In genomic region chr3:39267631-39268553, GRCh38 we compare ENCODE assay signal across 10 cellular contexts. TPM values are rescaled to one million over a fixed set of nuclear protein-coding genes. Genes with fewer than 3 reads are reported as not detected.
A peak's percentile ranks its signal among the peaks of the same experiment; 100 is the strongest.
DNase-seq lines count a peak whose midpoint lies in the region; ATAC-seq lines count a peak whose summit lies in the region.
"Had no signal": no experiment of that assay in that cellular context is flagged by ENCODE, and none has a peak within 500 bp of the region (broad histone marks: within the 10 kb centered on the region; RNA-seq: fewer than 3 reads in every experiment).

No MANE protein-coding gene starts in this region.

- H3K27ac Mint-ChIP-seq in activated CD4-positive, alpha-beta T cell treated with anti-CD3 and anti-CD28 coated beads, Interleukin-2, amount 10 ng/mL, durations not matched to agents 24 days and 14 days, result peak overlapping the region; percentile 98
- H3K27ac Mint-ChIP-seq in activated naive CD8-positive, alpha-beta T cell treated with anti-CD3 and anti-CD28 coated beads for 36 hours, result peak overlapping the region; percentile 95

- H3K36me3 Mint-ChIP-seq in activated CD4-positive, alpha-beta T cell treated with anti-CD3 and anti-CD28 coated beads, Interleukin-2, amount 10 ng/mL, durations not matched to agents 24 days and 14 days (ENCODE audit: low read depth), result peaks cover 8% of the 10 kb centered on the region
- H3K36me3 Mint-ChIP-seq in activated naive CD8-positive, alpha-beta T cell treated with anti-CD3 and anti-CD28 coated beads for 36 hours, result peaks cover 4% of the 10 kb centered on the region

- peak; percentile 49 for ATAC-seq in GM18502 (IDR thresholded peaks at IDR 0.05; ENCODE audit: poor library complexity, unreplicated experiment)
- no peak for ATAC-seq in sciatic nerve
- ATAC-seq in HG02870 (IDR thresholded peaks at IDR 0.05; ENCODE audit: unreplicated experiment), result no peak
- no peak for ATAC-seq in HG03521 (IDR thresholded peaks at IDR 0.05; ENCODE audit: unreplicated experiment)
- ATAC-seq: Panc1 had no signal

- peak overlapping the region; percentile 73 for H3K4me3 Mint-ChIP-seq in activated CD4-positive, alpha-beta T cell treated with anti-CD3 and anti-CD28 coated beads, Interleukin-2, amount 10 ng/mL, durations not matched to agents 24 days and 14 days
- peak overlapping the region; percentile 67 for H3K4me3 Mint-ChIP-seq in activated naive CD8-positive, alpha-beta T cell treated with anti-CD3 and anti-CD28 coated beads for 36 hours

- peak; percentile 94 for DNase-seq in activated CD4-positive, alpha-beta T cell treated with anti-CD3 and anti-CD28 coated beads, Interleukin-2, amount 10 ng/mL, durations not matched to agents 24 days and 14 days
- DNase-seq in activated naive CD8-positive, alpha-beta T cell treated with anti-CD3 and anti-CD28 coated beads for 36 hours, result peak; percentile 84
- DNase-seq in stimulated activated CD4-positive, alpha-beta T cell treated with anti-CD3 and anti-CD28 coated beads, TNF-alpha, amount 100 ng/mL, for 1 hour (ENCODE audit: low read depth in 3 of 3, low spot score in 1 of 3), result peak in 2 of 3 donors; percentile 30 to 33
- DNase-seq in sciatic nerve (ENCODE audit: low spot score) (no peak), cerebellar nuclear complex (lab: John Stamatoyannopoulos, UW) (no peak)
- DNase-seq: hypothalamus had no signal

- intact Hi-C loops in activated CD4-positive, alpha-beta T cell treated with anti-CD3 and anti-CD28 coated beads, Interleukin-2, amount 10 ng/mL, durations not matched to agents 24 days and 14 days (cut with micrococcal nuclease), result loop anchor here (1.0 to 5.0 kb wide), 5 partner anchors 13 to 117 kb away; no protein-coding TSS in a partner anchor
- intact Hi-C loops in sciatic nerve (cut with DNase I), result no loop called here

- H3K4me1 Mint-ChIP-seq in activated CD4-positive, alpha-beta T cell treated with anti-CD3 and anti-CD28 coated beads, Interleukin-2, amount 10 ng/mL, durations not matched to agents 24 days and 14 days, result peaks cover 58% of the 10 kb centered on the region
- H3K4me1 Mint-ChIP-seq in activated naive CD8-positive, alpha-beta T cell treated with anti-CD3 and anti-CD28 coated beads for 36 hours, result peaks cover 26% of the 10 kb centered on the region

- peaks cover 17% of the 10 kb centered on the region for H3K9me3 Mint-ChIP-seq in activated CD4-positive, alpha-beta T cell treated with anti-CD3 and anti-CD28 coated beads, Interleukin-2, amount 10 ng/mL, durations not matched to agents 24 days and 14 days
- H3K9me3 Mint-ChIP-seq in activated naive CD8-positive, alpha-beta T cell treated with anti-CD3 and anti-CD28 coated beads for 36 hours, result no peaks in the 10 kb centered on the region

- H3K27me3 Mint-ChIP-seq in activated CD4-positive, alpha-beta T cell treated with anti-CD3 and anti-CD28 coated beads, Interleukin-2, amount 10 ng/mL, durations not matched to agents 24 days and 14 days, result peaks cover 3% of the 10 kb centered on the region
- peaks cover 10% of the 10 kb centered on the region for H3K27me3 Mint-ChIP-seq in activated naive CD8-positive, alpha-beta T cell treated with anti-CD3 and anti-CD28 coated beads for 36 hours

RNA-seq across cellular contexts. Expression of gene CX3CR1, which starts 11.9 kb away (rescaled TPM):
- total RNA-seq in activated CD4-positive, alpha-beta T cell treated with anti-CD3 and anti-CD28 coated beads, Interleukin-2, amount 10 ng/mL, durations not matched to agents 24 days and 14 days, result 0.19 and 0.21 TPM in 2 replicates
- under 1 TPM; 0.08 to 0.25 TPM for total RNA-seq in activated naive CD8-positive, alpha-beta T cell treated with anti-CD3 and anti-CD28 coated beads for 36 hours
- 18.5 TPM for total RNA-seq in sciatic nerve

Comparison
In these comparisons a context has a peak if more than half of its experiments do, and no peak if none do; other contexts are left out.
1. DNase-seq: peak in activated CD4-positive, alpha-beta T cell treated with anti-CD3 and anti-CD28 coated beads, Interleukin-2, amount 10 ng/mL, durations not matched to agents 24 days and 14 days (single experiment), activated naive CD8-positive, alpha-beta T cell treated with anti-CD3 and anti-CD28 coated beads for 36 hours (single experiment) and stimulated activated CD4-positive, alpha-beta T cell treated with anti-CD3 and anti-CD28 coated beads, TNF-alpha, amount 100 ng/mL, for 1 hour (2 of 3); none in sciatic nerve (single experiment) and cerebellar nuclear complex (0 of 2).
2. RNA of gene CX3CR1, which starts 11.9 kb away (total RNA-seq): 18.5 TPM in sciatic nerve (single experiment); 0.08 to 0.25 TPM in activated naive CD8-positive, alpha-beta T cell treated with anti-CD3 and anti-CD28 coated beads for 36 hours and 0.19 to 0.21 TPM in activated CD4-positive, alpha-beta T cell treated with anti-CD3 and anti-CD28 coated beads, Interleukin-2, amount 10 ng/mL, durations not matched to agents 24 days and 14 days; every median in the first group is over 10 times any median in the second.